ENCODE assay signal across 15 cellular contexts in genomic region chr13:40528881-40529280, GRCh38.
A peak's percentile ranks its signal among the peaks of the same experiment; 100 is the strongest.
DNase-seq lines count a peak whose midpoint lies in the region; FAIRE-seq and TF ChIP-seq lines count a peak whose summit lies in the region.
"Had no signal": no experiment of that assay in that cellular context is flagged by ENCODE, and none has a peak within 500 bp of the region (broad histone marks: within the 10 kb centered on the region; RNA-seq: fewer than 3 reads in every experiment).

No MANE protein-coding gene starts in this region.

- H3K4me1 Mint-ChIP-seq in astrocyte (ENCODE audit: low read depth, unreplicated experiment): peaks cover 5% of the 10 kb centered on the region
- H3K4me1 Mint-ChIP-seq in nephron progenitor cell: no peaks in the 10 kb centered on the region
- H3K4me1 Mint-ChIP-seq: CD14-positive monocyte, GM23338 had no signal

- no peak overlapping the region for H3K9ac ChIP-seq in astrocyte (ENCODE audit: low read length)
- H3K9ac ChIP-seq in mesenchymal stem cell (ENCODE audit: low read length): no peak overlapping the region

- H3K4me2 ChIP-seq in astrocyte (ENCODE audit: low read length) (no peak overlapping the region), mesenchymal stem cell (ENCODE audit: low read length, poor library complexity, severe bottlenecking) (no peak overlapping the region)
- H3K4me2 ChIP-seq: A549, GM23338 had no signal

- no peak overlapping the region for H2BK120ac ChIP-seq in mesenchymal stem cell (ENCODE audit: low read depth, low read length)

- H2AK5ac ChIP-seq in mesenchymal stem cell (ENCODE audit: low read length, severe bottlenecking): no peak overlapping the region

- H3K36me3 ChIP-seq in astrocyte (ENCODE audit: insufficient read depth, low read length): no peaks in the 10 kb centered on the region
- H3K36me3 ChIP-seq in mesenchymal stem cell (ENCODE audit: control insufficient read depth in 1 of 2, insufficient read depth in 2 of 2, low read depth in 1 of 2, low read length in 2 of 2): no peaks in the 10 kb centered on the region

- no peak overlapping the region for H3K27ac ChIP-seq in astrocyte (ENCODE audit: low read depth, low read length)
- no peak overlapping the region for H3K27ac ChIP-seq in mesenchymal stem cell (ENCODE audit: low read length, poor library complexity, severe bottlenecking)
- H3K27ac ChIP-seq: A549, HL-60 had no signal

- H3K36me3 Mint-ChIP-seq in astrocyte (ENCODE audit: low read depth, unreplicated experiment): no peaks in the 10 kb centered on the region
- H3K36me3 Mint-ChIP-seq in nephron progenitor cell (ENCODE audit: low read depth): no peaks in the 10 kb centered on the region
- H3K36me3 Mint-ChIP-seq: CD14-positive monocyte had no signal

- no peak overlapping the region for H3K4ac ChIP-seq in mesenchymal stem cell (ENCODE audit: low read depth in 1 of 2, low read length in 2 of 2)

- H3K79me1 ChIP-seq in mesenchymal stem cell (replicated peaks; ENCODE audit: low read length, poor library complexity, severe bottlenecking): peaks cover 1% of the 10 kb centered on the region

- POLR2A ChIA-PET in GM10248 (lab: Yijun Ruan, JAX): no interaction called here

- peak overlapping the region; percentile 66 for H3K27ac Mint-ChIP-seq in astrocyte (ENCODE audit: unreplicated experiment)
- H3K27ac Mint-ChIP-seq in nephron progenitor cell: no peak overlapping the region
- H3K27ac Mint-ChIP-seq: CD14-positive monocyte; CD8-positive, alpha-beta memory T cell; GM23338 had no signal

- no peak for FAIRE-seq in astrocyte (lab: Jason Lieb, UNC)
- FAIRE-seq: A549, G401.6, GM12892 had no signal

- H3K23ac ChIP-seq in mesenchymal stem cell (ENCODE audit: low read length in 2 of 2): no peak overlapping the region

- no peak overlapping the region for H2BK15ac ChIP-seq in mesenchymal stem cell (ENCODE audit: low read depth, poor library complexity, severe bottlenecking)

- CTCF ChIA-PET in GM10248 (lab: Yijun Ruan, JAX): no interaction called here

- H2AFZ ChIP-seq in astrocyte (ENCODE audit: low read depth, low read length) (no peak overlapping the region), mesenchymal stem cell (ENCODE audit: low read depth, low read length) (no peak overlapping the region)
- H2AFZ ChIP-seq: GM23338 had no signal

- no peak overlapping the region for H4K91ac ChIP-seq in mesenchymal stem cell (ENCODE audit: low read length)

- H3K9me3 ChIP-seq in astrocyte (ENCODE audit: insufficient read depth, low read depth, low read length) (no peaks in the 10 kb centered on the region), mesenchymal stem cell (ENCODE audit: control insufficient read depth, low read length) (peaks cover 8% of the 10 kb centered on the region)
- H3K9me3 ChIP-seq: A549 had no signal

- H2BK12ac ChIP-seq in mesenchymal stem cell (ENCODE audit: low read length in 2 of 2): no peak overlapping the region

- H3K18ac ChIP-seq in mesenchymal stem cell (ENCODE audit: low read depth in 1 of 2, low read length in 2 of 2): no peak overlapping the region

- H2BK5ac ChIP-seq in mesenchymal stem cell (ENCODE audit: low read depth, low read length, poor library complexity, severe bottlenecking): no peak overlapping the region

- no peaks in the 10 kb centered on the region for H3K27me3 ChIP-seq in astrocyte (ENCODE audit: insufficient read depth, low read length)
- no peaks in the 10 kb centered on the region for H3K27me3 ChIP-seq in mesenchymal stem cell (ENCODE audit: control insufficient read depth in 1 of 2, insufficient read depth in 1 of 2, low read length in 2 of 2)

- H4K8ac ChIP-seq in mesenchymal stem cell (ENCODE audit: low read length): no peak overlapping the region

- H4K20me1 ChIP-seq in astrocyte (ENCODE audit: insufficient read depth, low read length): no peaks in the 10 kb centered on the region

- H3K9me3 Mint-ChIP-seq in astrocyte (ENCODE audit: unreplicated experiment): peaks cover 13% of the 10 kb centered on the region
- H3K9me3 Mint-ChIP-seq in nephron progenitor cell: peaks cover 22% of the 10 kb centered on the region

- H3K14ac ChIP-seq in mesenchymal stem cell (ENCODE audit: low read length in 2 of 2): no peak overlapping the region

- H3K79me2 ChIP-seq in astrocyte (ENCODE audit: insufficient read depth, low read length): no peaks in the 10 kb centered on the region

- no peak overlapping the region for H3K4me3 Mint-ChIP-seq in astrocyte (ENCODE audit: unreplicated experiment)
- no peak overlapping the region for H3K4me3 Mint-ChIP-seq in nephron progenitor cell
- H3K4me3 Mint-ChIP-seq: CD14-positive monocyte, GM23338 had no signal

- H3K4me1 ChIP-seq in astrocyte (ENCODE audit: insufficient read depth, low read length) (no peaks in the 10 kb centered on the region), mesenchymal stem cell (ENCODE audit: control insufficient read depth, insufficient read depth, low read depth, low read length) (peaks cover 4% of the 10 kb centered on the region)
- H3K4me1 ChIP-seq: A549 had no signal

- DNase-seq in EL (peak; percentile 6), LoVo (ENCODE audit: low spot score) (peak; percentile 71), astrocyte (ENCODE audit: low read depth) (no peak), mesenchymal stem cell (peak; percentile 7), GM10248 (ENCODE audit: extremely low spot score) (no peak), CD1c-positive myeloid dendritic cell (ENCODE audit: extremely low spot score) (no peak), nephron progenitor cell (no peak)
- DNase-seq: CD8-positive, alpha-beta memory T cell; H7 had no signal

- WGBS in mesenchymal stem cell: 68% methylated on average over 6 of the region's 6 CpGs

- H3K27me3 Mint-ChIP-seq in astrocyte (ENCODE audit: low read depth, unreplicated experiment) (no peaks in the 10 kb centered on the region), nephron progenitor cell (ENCODE audit: low read depth, poor library complexity) (no peaks in the 10 kb centered on the region)

- H3K4me3 ChIP-seq in astrocyte (ENCODE audit: insufficient read depth, low read depth, low read length) (no peak overlapping the region), mesenchymal stem cell (ENCODE audit: insufficient read depth in 1 of 2, low read depth in 1 of 2, low read length in 2 of 2) (no peak overlapping the region)
- H3K4me3 ChIP-seq: A549, GM23338 had no signal

- no peak for TF ChIP-seq CTCF in astrocyte (IDR thresholded peaks at IDR 0.05; ENCODE audit: insufficient read depth, low read depth, low read length)
- TF ChIP-seq CTCF in GM10248 (IDR thresholded peaks at IDR 0.05; ENCODE audit: control extremely low read depth, extremely low read depth, low read depth, missing control alignments): no peak
- TF ChIP-seq CTCF in nephron progenitor cell (IDR thresholded peaks at IDR 0.05): no peak

Comparison
In these comparisons a context has a peak if more than half of its experiments do, and no peak if none do; other contexts are left out.
1. DNase-seq: peak in EL (single experiment), LoVo (single experiment) and mesenchymal stem cell (single experiment); none in astrocyte (single experiment), GM10248 (single experiment), CD1c-positive myeloid dendritic cell (single experiment) and nephron progenitor cell (single experiment).